10 cellular contexts compared by ENCODE assay signal in genomic region chr9:7935666-7936065, GRCh38.
DNase-seq lines count a peak whose midpoint lies in the region; ATAC-seq and TF ChIP-seq lines count a peak whose summit lies in the region.
"Had no signal": no experiment of that assay in that cellular context is flagged by ENCODE, and none has a peak within 500 bp of the region (broad histone marks: within the 10 kb centered on the region; RNA-seq: fewer than 3 reads in every experiment).

No MANE protein-coding gene starts in this region.

- H3K36me3 ChIP-seq in ascending aorta: no peaks in the 10 kb centered on the region

- intact Hi-C loops in ascending aorta (cut with DNase I): no loop called here

- peaks cover 10% of the 10 kb centered on the region for H3K9me3 Mint-ChIP-seq in activated naive CD4-positive, alpha-beta T cell treated with anti-CD3 and anti-CD28 coated beads, Interleukin-2, amount 50 U/mL, for 24 hours

- H3K27me3 Mint-ChIP-seq in activated naive CD4-positive, alpha-beta T cell treated with anti-CD3 and anti-CD28 coated beads, Interleukin-2, amount 50 U/mL, for 24 hours: no peaks in the 10 kb centered on the region

- H3K4me3 ChIP-seq in ascending aorta: no peak overlapping the region

- H3K27ac Mint-ChIP-seq in activated naive CD4-positive, alpha-beta T cell treated with anti-CD3 and anti-CD28 coated beads, Interleukin-2, amount 50 U/mL, for 24 hours: peak overlapping the region; percentile 98

- peak overlapping the region; percentile 70 for H3K4me3 Mint-ChIP-seq in activated naive CD4-positive, alpha-beta T cell treated with anti-CD3 and anti-CD28 coated beads, Interleukin-2, amount 50 U/mL, for 24 hours

- ATAC-seq in HG03159 (IDR thresholded peaks at IDR 0.05; ENCODE audit: unreplicated experiment): peak; percentile 69

- TF ChIP-seq CTCF in ascending aorta (IDR thresholded peaks at IDR 0.05): no peak
- TF ChIP-seq CTCF in GM10266 (IDR thresholded peaks at IDR 0.05; ENCODE audit: control insufficient read depth, insufficient read depth, low read depth, missing control alignments): no peak

- peak overlapping the region; percentile 68 to 79 for H3K27ac ChIP-seq in ascending aorta
- H3K27ac ChIP-seq: C4-2B had no signal

- H3K4me1 ChIP-seq in ascending aorta: peaks cover 6 to 7% of the 10 kb centered on the region in 2 donors

- H3K4me1 Mint-ChIP-seq in activated naive CD4-positive, alpha-beta T cell treated with anti-CD3 and anti-CD28 coated beads, Interleukin-2, amount 50 U/mL, for 24 hours: peaks cover 34% of the 10 kb centered on the region

- H3K36me3 Mint-ChIP-seq in activated naive CD4-positive, alpha-beta T cell treated with anti-CD3 and anti-CD28 coated beads, Interleukin-2, amount 50 U/mL, for 24 hours: peaks cover 2% of the 10 kb centered on the region

- no peaks in the 10 kb centered on the region for H3K27me3 ChIP-seq in ascending aorta

- DNase-seq in activated naive CD4-positive, alpha-beta T cell treated with anti-CD3 and anti-CD28 coated beads, Interleukin-2, amount 50 U/mL, for 16 hours: no peak
- DNase-seq in ascending aorta (ENCODE audit: low spot score in 2 of 2) (no peak), stromal cell of bone marrow (ENCODE audit: low read depth) (peak; percentile 16), occipital lobe (lab: John Stamatoyannopoulos, UW) (no peak), NCI-H1436 (lab: John Stamatoyannopoulos, UW) (no peak), GM10266 (ENCODE audit: extremely low spot score) (no peak)
- DNase-seq: NCI-H2081 treated with DMSO at 0.1 percent for 48 hours had no signal

- H3K9me3 ChIP-seq in ascending aorta: no peaks in the 10 kb centered on the region
